18 cellular contexts compared by ENCODE assay signal in genomic region chr9:123423036-123423640, GRCh38.
"Had no signal": no experiment of that assay in that cellular context is flagged by ENCODE, and none has a peak within 500 bp of the region (broad histone marks: within the 10 kb centered on the region; RNA-seq: fewer than 3 reads in every experiment).

No MANE protein-coding gene starts in this region.

- H3K4me3 ChIP-seq: cardiac muscle cell, colonic mucosa, suprapubic skin, transverse colon, vagina had no signal

- H3K36me3 ChIP-seq: cardiac muscle cell, colonic mucosa had no signal

- H3K27ac ChIP-seq: cardiac muscle cell, colonic mucosa, suprapubic skin, transverse colon, vagina had no signal

- ATAC-seq: activated T-cell treated with anti-CD3 and anti-CD28 coated beads, Interleukin-2, amount 50 U/mL, for 72 hours; stimulated activated naive CD8-positive, alpha-beta T cell treated with anti-CD3 and anti-CD28 coated beads, Interleukin-15, amount 100 ng/mL, for 72 hours had no signal

- DNase-seq: activated CD4-positive, alpha-beta T cell treated with anti-CD3 and anti-CD28 coated beads, Interleukin-2, amount 50 U/mL, for 1 hour; activated CD4-positive, CD25-positive, alpha-beta regulatory T cell treated with anti-CD3 and anti-CD28 coated beads, Interleukin-2, amount 50 U/mL, for 72 hours; activated CD8-positive, alpha-beta memory T cell treated with anti-CD3 and anti-CD28 coated beads, Interleukin-2, amount 50 U/mL, for 4 hours; activated effector memory CD4-positive, alpha-beta T cell treated with anti-CD3 and anti-CD28 coated beads, Interleukin-2, amount 50 U/mL, for 16 hours; activated T-cell treated with anti-CD3 and anti-CD28 coated beads, Interleukin-2, amount 50 U/mL, for 72 hours; amniotic stem cell; colonic mucosa; erythroblast; foreskin melanocyte; glutamatergic neuron; nucleus accumbens; stimulated activated CD4-positive, alpha-beta T cell treated with anti-CD3 and anti-CD28 coated beads, Interleukin-15, amount 100 ng/mL, for 24 hours; stimulated activated CD4-positive, alpha-beta T cell treated with anti-CD3 and anti-CD28 coated beads, Interleukin-2, amount 100 ng/mL, for 48 hours; stimulated activated naive CD8-positive, alpha-beta T cell treated with anti-CD3 and anti-CD28 coated beads, Interleukin-15, amount 100 ng/mL, for 72 hours; transverse colon had no signal

- H3K4me1 ChIP-seq: colonic mucosa, suprapubic skin, transverse colon, vagina had no signal

- H3K9me3 ChIP-seq: colonic mucosa, suprapubic skin, transverse colon, vagina had no signal

- H3K27me3 ChIP-seq: colonic mucosa, suprapubic skin, transverse colon, vagina had no signal
